ENCODE assay signal across 8 cellular contexts in the genomic region with DNA sequence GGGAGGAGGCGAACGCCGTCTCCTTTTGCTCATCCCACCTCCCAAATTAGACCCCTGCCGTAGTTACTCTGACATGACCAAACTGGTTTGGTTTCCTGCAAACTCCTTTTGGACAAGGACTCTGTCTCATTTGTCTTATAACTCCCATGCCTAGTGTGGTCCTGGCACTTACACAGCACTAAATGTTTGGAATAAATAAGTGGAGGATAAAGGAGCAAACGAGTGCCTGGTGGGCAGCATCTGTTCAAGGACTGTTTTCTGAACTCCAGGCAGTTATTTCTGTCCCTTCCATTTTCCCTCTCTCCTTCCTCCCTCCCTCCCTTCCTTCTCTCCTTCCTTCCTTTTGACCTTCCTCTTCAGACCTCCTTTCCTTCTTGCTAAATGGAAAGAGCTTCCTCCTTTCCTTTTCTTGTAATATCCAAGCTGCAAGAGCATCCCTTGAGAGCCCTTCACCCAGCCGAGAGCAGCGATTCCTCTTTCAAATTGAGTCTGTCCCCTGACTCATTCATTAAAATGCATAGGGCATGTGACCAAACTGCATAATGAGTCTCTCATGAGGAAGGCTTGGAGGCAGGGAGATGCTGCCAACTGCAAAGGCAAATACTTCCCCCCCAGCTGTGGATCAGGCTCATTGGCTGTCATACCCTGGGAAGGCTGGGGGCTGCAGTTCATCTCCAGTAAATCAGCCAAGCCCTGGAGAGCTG. TPM values are rescaled to one million over a fixed set of nuclear protein-coding genes. Genes with fewer than 3 reads are reported as not detected.
DNase-seq lines count a peak whose midpoint lies in the region; ATAC-seq and TF ChIP-seq lines count a peak whose summit lies in the region.

No MANE protein-coding gene starts in this region.

- intact Hi-C loops in activated B cell treated with CpG ODN at 0.5 μM for 24 hours (cut with micrococcal nuclease) = loop anchor here (1.0 kb wide), 4 partner anchors 9 to 412 kb away; partner anchors contain the start of gene AKTIP

- CTCF ChIA-PET in activated B cell treated with CpG ODN at 0.5 μM for 24 hours (lab: Charles Lee) = interaction anchor here (0.7 to 1.5 kb wide), 3 partner anchors 12 to 116 kb away, joined by 3 to 8 read pairs (median 5); partner anchors contain the start of gene CHD9

- H3K4me1 Mint-ChIP-seq in activated B cell treated with CpG ODN at 0.5 μM for 24 hours = peaks cover 77% of the 10 kb centered on the region

- H3K9me3 ChIP-seq in cardiac muscle cell (ENCODE audit: low read depth) = no peaks in the 10 kb centered on the region

- peak overlapping the region; percentile 79 for H3K4me3 Mint-ChIP-seq in activated B cell treated with CpG ODN at 0.5 μM for 24 hours

- no peaks in the 10 kb centered on the region for H3K9me3 Mint-ChIP-seq in activated B cell treated with CpG ODN at 0.5 μM for 24 hours

- H3K27me3 Mint-ChIP-seq in activated B cell treated with CpG ODN at 0.5 μM for 24 hours = no peaks in the 10 kb centered on the region

- DNase-seq in NCI-H2081 (lab: John Stamatoyannopoulos, UW) (peak; percentile 20 to 47), NCI-H2081 treated with DMSO at 0.1 percent for 48 hours (lab: John Stamatoyannopoulos, UW) (no peak), HCEC 1CT (peak; percentile 79), NCI-H1092 treated with DMSO at 0.1 percent for 48 hours (lab: John Stamatoyannopoulos, UW) (peak; percentile 92), activated B cell treated with CpG ODN at 0.5 μM for 24 hours (peak; percentile 26), cardiac muscle cell (ENCODE audit: low read depth in 1 of 2, low spot score in 1 of 2) (peak; percentile 23 to 94), pons (ENCODE audit: low spot score) (peak; percentile 99)

- H3K36me3 Mint-ChIP-seq in activated B cell treated with CpG ODN at 0.5 μM for 24 hours (ENCODE audit: low read depth) = peaks cover 7% of the 10 kb centered on the region

- peak overlapping the region; percentile 87 for H3K27ac Mint-ChIP-seq in activated B cell treated with CpG ODN at 0.5 μM for 24 hours

- TF ChIP-seq CTCF in activated B cell treated with CpG ODN at 0.5 μM for 24 hours (IDR thresholded peaks at IDR 0.05) (no peak), cardiac muscle cell (IDR thresholded peaks at IDR 0.05; ENCODE audit: low read depth, low read length) (no peak)

- POLR2A ChIA-PET in activated B cell treated with CpG ODN at 0.5 μM for 24 hours (lab: Charles Lee) = interaction anchor here (0.6 to 1.6 kb wide), 10 partner anchors 13 to 125 kb away, joined by 3 to 20 read pairs (median 4); partner anchors contain the start of gene CHD9

- no peak overlapping the region for H3K27ac ChIP-seq in cardiac muscle cell

- H3K36me3 ChIP-seq in cardiac muscle cell = no peaks in the 10 kb centered on the region

- no peaks in the 10 kb centered on the region for H3K27me3 ChIP-seq in cardiac muscle cell

- no peak overlapping the region for H3K4me3 ChIP-seq in cardiac muscle cell

- peaks cover 7% of the 10 kb centered on the region for H3K4me1 ChIP-seq in cardiac muscle cell (ENCODE audit: low read depth)

- peak; percentile 79 for ATAC-seq in activated B cell treated with CpG ODN at 0.5 μM for 24 hours (ENCODE audit: low read depth)
- ATAC-seq in HG03025 (IDR thresholded peaks at IDR 0.05; ENCODE audit: low FRiP score, unreplicated experiment) = no peak

RNA-seq across cellular contexts. Expression of gene CHD9, which starts 36.9 kb away (rescaled TPM):
- total RNA-seq in activated B cell treated with CpG ODN at 0.5 μM for 24 hours = 65.0 and 67.4 TPM in 2 replicates
- total RNA-seq in cardiac muscle cell = 22.8 and 54.8 TPM in 2 replicates
- 78.9 and 93.3 TPM in 2 replicates for polyA plus RNA-seq in cardiac muscle cell

RNA-seq across cellular contexts. Expression of gene CHD9NB, which starts 39.0 kb away (rescaled TPM):
- total RNA-seq in activated B cell treated with CpG ODN at 0.5 μM for 24 hours = not detected in 2 replicates
- total RNA-seq in cardiac muscle cell = 0.12 TPM in 1 of 2 replicates, not detected in the other
- polyA plus RNA-seq in cardiac muscle cell = not detected in 2 replicates
